In genomic region chr3:172490198-172490669, GRCh38 we compare ENCODE assay signal across 8 cellular contexts. TPM values are rescaled to one million over a fixed set of nuclear protein-coding genes. Genes with fewer than 3 reads are reported as not detected.
DNase-seq lines count a peak whose midpoint lies in the region; ATAC-seq, FAIRE-seq and TF ChIP-seq lines count a peak whose summit lies in the region.
"Not testable (repeated sequence)": the region's sequence is repeated elsewhere in the genome, so short reads cannot be mapped to it uniquely, and the experiment has no call there.

No MANE protein-coding gene starts in this region.

- H3K4me1 Mint-ChIP-seq in astrocyte (ENCODE audit: low read depth, unreplicated experiment): not testable (repeated sequence)

- peak overlapping the region; percentile 11 for H3K4me2 ChIP-seq in astrocyte (ENCODE audit: low read length)

- H3K4me3 ChIP-seq in GM12864 (ENCODE audit: low read depth, low read length); astrocyte (ENCODE audit: insufficient read depth, low read depth, low read length); left ventricle myocardium inferior; upper lobe of right lung: not testable (repeated sequence)

- ATAC-seq in HG03066 (IDR thresholded peaks at IDR 0.05; ENCODE audit: low read depth, unreplicated experiment) (peak; percentile 72), upper lobe of right lung (peak; percentile 91)

- TF ChIP-seq CTCF in GM12864 (IDR thresholded peaks at IDR 0.05; ENCODE audit: low read depth, low read length, missing control alignments) (peak; percentile 65), astrocyte (IDR thresholded peaks at IDR 0.05; ENCODE audit: insufficient read depth, low read depth, low read length) (peak; percentile 76), left ventricle myocardium inferior (IDR thresholded peaks at IDR 0.05; ENCODE audit: borderline replicate concordance) (peak; percentile 78), upper lobe of right lung (IDR thresholded peaks at IDR 0.05) (peak; percentile 84)

- FAIRE-seq in astrocyte (lab: Jason Lieb, UNC): peak; percentile 49

- intact Hi-C loops in left ventricle myocardium inferior (cut with micrococcal nuclease); upper lobe of right lung (cut with DNase I): not testable (repeated sequence)

- not testable (repeated sequence) for H3K9me3 Mint-ChIP-seq in astrocyte (ENCODE audit: unreplicated experiment)

- H3K9ac ChIP-seq in astrocyte (ENCODE audit: low read length): not testable (repeated sequence)

- DNase-seq in GM12864 (ENCODE audit: low read depth) (peak; percentile 50), NCI-H2196 treated with DMSO at 0.1 percent for 48 hours (lab: John Stamatoyannopoulos, UW; ENCODE audit: unreplicated experiment) (peak; percentile 74), UCSD-AML1 (lab: John Stamatoyannopoulos, UW; ENCODE audit: unreplicated experiment) (peak; percentile 61), astrocyte (ENCODE audit: low read depth) (peak; percentile 50), left ventricle myocardium inferior (peak; percentile 80), pulmonary artery endothelial cell (ENCODE audit: low read depth, low spot score) (peak; percentile 26), upper lobe of right lung (peak; percentile 83)

- not testable (repeated sequence) for H3K4me1 ChIP-seq in astrocyte (ENCODE audit: insufficient read depth, low read length); left ventricle myocardium inferior; upper lobe of right lung

- not testable (repeated sequence) for H3K27me3 ChIP-seq in astrocyte (ENCODE audit: insufficient read depth, low read length); left ventricle myocardium inferior (ENCODE audit: low read depth); upper lobe of right lung

- H3K9me3 ChIP-seq in astrocyte (ENCODE audit: insufficient read depth, low read depth, low read length); upper lobe of right lung: not testable (repeated sequence)
- peaks cover 15% of the 10 kb centered on the region for H3K9me3 ChIP-seq in left ventricle myocardium inferior (replicated peaks)

- H3K36me3 Mint-ChIP-seq in astrocyte (ENCODE audit: low read depth, unreplicated experiment): not testable (repeated sequence)

- H3K27me3 Mint-ChIP-seq in astrocyte (ENCODE audit: low read depth, unreplicated experiment): not testable (repeated sequence)

- H3K27ac Mint-ChIP-seq in astrocyte (ENCODE audit: unreplicated experiment): peak overlapping the region; percentile 34

- H3K4me3 Mint-ChIP-seq in astrocyte (ENCODE audit: unreplicated experiment): not testable (repeated sequence)

- not testable (repeated sequence) for H3K79me2 ChIP-seq in astrocyte (ENCODE audit: insufficient read depth, low read length)

- H4K20me1 ChIP-seq in astrocyte (ENCODE audit: insufficient read depth, low read length): not testable (repeated sequence)

- not testable (repeated sequence) for H3K27ac ChIP-seq in astrocyte (ENCODE audit: low read depth, low read length); left ventricle myocardium inferior (replicated peaks); upper lobe of right lung

- H3K36me3 ChIP-seq in astrocyte (ENCODE audit: insufficient read depth, low read length); left ventricle myocardium inferior; upper lobe of right lung: not testable (repeated sequence)

- H2AFZ ChIP-seq in astrocyte (ENCODE audit: low read depth, low read length): not testable (repeated sequence)

RNA-seq across cellular contexts. Expression of gene TNFSF10, which starts 33.0 kb away (rescaled TPM):
- total RNA-seq in astrocyte (1.8 and 6.1 TPM in 2 replicates), left ventricle myocardium inferior (12.6 TPM), pulmonary artery endothelial cell (41.5 and 108 TPM in 2 replicates), upper lobe of right lung (140 TPM)

RNA-seq across cellular contexts. Expression of gene GHSR, which starts 42.0 kb away (rescaled TPM):
- total RNA-seq in astrocyte (not detected in 2 replicates), left ventricle myocardium inferior (not detected), pulmonary artery endothelial cell (not detected in 2 replicates), upper lobe of right lung (not detected)

Comparison
In these comparisons a context has a peak if more than half of its experiments do, and no peak if none do; other contexts are left out.
1. DNase-seq: peak in every context shown above with its lines; median percentile 83 in upper lobe of right lung; 80 in left ventricle myocardium inferior; 74 in NCI-H2196 treated with DMSO at 0.1 percent for 48 hours; 61 in UCSD-AML1; 50 in GM12864; 50 in astrocyte; 26 in pulmonary artery endothelial cell.